Comparison of ENCODE assay signal across 9 cellular contexts in the genomic region with DNA sequence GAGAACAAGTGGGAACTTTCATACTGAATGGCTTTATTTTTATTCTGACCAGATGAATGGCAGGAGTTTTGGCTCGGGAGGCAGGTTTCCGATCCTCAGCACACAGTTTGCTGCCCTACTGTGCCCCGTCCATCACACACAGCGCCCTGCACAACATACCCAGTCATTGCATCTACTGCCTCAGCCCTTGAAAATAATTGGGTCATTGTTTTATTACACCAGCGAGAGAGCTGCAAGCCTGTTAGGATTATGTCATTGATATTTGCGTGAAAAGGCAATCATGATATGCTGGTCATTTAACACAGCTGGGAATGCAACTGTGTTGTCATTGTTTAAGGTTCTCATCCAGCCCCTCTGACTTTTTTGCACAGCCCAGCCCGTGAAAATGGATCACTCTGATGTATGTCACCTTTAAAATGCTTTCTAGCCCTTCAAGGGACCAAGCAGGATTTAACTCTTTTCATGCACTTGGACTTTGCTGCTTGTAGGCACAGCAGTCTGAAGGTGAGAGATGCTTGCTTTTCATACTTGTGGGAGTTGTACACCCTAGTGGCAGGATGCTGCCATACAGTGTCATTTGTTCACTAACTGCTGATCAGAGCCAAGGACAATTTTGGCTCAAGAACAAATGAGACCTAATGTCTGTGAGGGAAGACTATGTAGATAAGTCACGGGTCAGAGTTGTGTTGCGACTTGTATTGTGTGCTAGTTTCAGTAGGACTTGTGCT.
A peak's percentile ranks its signal among the peaks of the same experiment; 100 is the strongest.
DNase-seq lines count a peak whose midpoint lies in the region; ATAC-seq, FAIRE-seq and TF ChIP-seq lines count a peak whose summit lies in the region.
"Had no signal": no experiment of that assay in that cellular context is flagged by ENCODE, and none has a peak within 500 bp of the region (broad histone marks: within the 10 kb centered on the region; RNA-seq: fewer than 3 reads in every experiment).

No MANE protein-coding gene starts in this region.

- no peak overlapping the region for H3K27ac ChIP-seq in GM12878 (ENCODE audit: control insufficient read depth, insufficient read depth)

- TF ChIP-seq POLR2A in GM18505 (IDR thresholded peaks at IDR 0.05; ENCODE audit: borderline replicate concordance, extremely low read depth, insufficient read depth, insufficient read length) (no peak), GM12878 (IDR thresholded peaks at IDR 0.05; ENCODE audit: low read depth, low read length) (no peak)

- no peaks in the 10 kb centered on the region for H3K27me3 ChIP-seq in GM12878 (replicated peaks in 1 of 2; ENCODE audit: control insufficient read depth in 2 of 2, insufficient read depth in 2 of 2, low read length in 1 of 2)

- ATAC-seq in GM18505 (IDR thresholded peaks at IDR 0.05; ENCODE audit: unreplicated experiment) (peak; percentile 48), HG03159 (IDR thresholded peaks at IDR 0.05; ENCODE audit: unreplicated experiment) (peak; percentile 68), GM12878 (peak; percentile 82), HG03135 (IDR thresholded peaks at IDR 0.05; ENCODE audit: unreplicated experiment) (no peak), GM19452 (IDR thresholded peaks at IDR 0.05; ENCODE audit: unreplicated experiment) (no peak), GM19455 (IDR thresholded peaks at IDR 0.05; ENCODE audit: unreplicated experiment) (no peak)
- ATAC-seq in stimulated activated naive CD8-positive, alpha-beta T cell treated with anti-CD3 and anti-CD28 coated beads, Interleukin-15, amount 100 ng/mL, for 72 hours = no peak

- no TSS peak for BruUV-seq in GM12878 (replicated peaks; lab: Mats Ljungman, UMichigan)

- SMC1A ChIA-PET in GM12878 (lab: Charles Lee; ENCODE audit: uncharacterized antibody, unreplicated experiment) = interaction anchor here (18.9 kb wide), 1 partner anchor 264 kb away, joined by 289 read pairs; no protein-coding TSS in a partner anchor

- H3K4me2 ChIP-seq in GM12878 (ENCODE audit: control insufficient read depth, insufficient read depth) = no peak overlapping the region

- RAD21 ChIA-PET in GM12878 (lab: Charles Lee; ENCODE audit: unreplicated experiment) = no interaction called here

- no peak overlapping the region for H3K4me3 Mint-ChIP-seq in stimulated activated naive CD8-positive, alpha-beta T cell treated with anti-CD3 and anti-CD28 coated beads, Interleukin-15, amount 100 ng/mL, for 72 hours
- H3K4me3 Mint-ChIP-seq: activated naive CD8-positive, alpha-beta T cell had no signal

- no peaks in the 10 kb centered on the region for H3K79me2 ChIP-seq in GM12878 (ENCODE audit: control insufficient read depth, insufficient read depth, low read length)

- no peak overlapping the region for H3K4me3 ChIP-seq in GM12878

- H3K36me3 ChIP-seq in GM12878 (ENCODE audit: control insufficient read depth in 2 of 2, insufficient read depth in 2 of 2, low read length in 1 of 2) = no peaks in the 10 kb centered on the region

- CTCF ChIA-PET in GM12878 (lab: Yijun Ruan, JAX) = interaction anchor here (1.0 to 23.1 kb wide), 7 partner anchors 9 to 429 kb away, joined by 3 to 792 read pairs (median 4); no protein-coding TSS in a partner anchor

- H3K9me3 Mint-ChIP-seq in stimulated activated naive CD8-positive, alpha-beta T cell treated with anti-CD3 and anti-CD28 coated beads, Interleukin-15, amount 100 ng/mL, for 72 hours = no peaks in the 10 kb centered on the region

- H3K27me3 Mint-ChIP-seq in stimulated activated naive CD8-positive, alpha-beta T cell treated with anti-CD3 and anti-CD28 coated beads, Interleukin-15, amount 100 ng/mL, for 72 hours = no peaks in the 10 kb centered on the region

- no peaks in the 10 kb centered on the region for H3K4me1 ChIP-seq in GM12878 (ENCODE audit: control insufficient read depth, insufficient read depth, low read length)

- in situ Hi-C loops in GM12878 (cut with MboI) = no loop called here

- POLR2A ChIA-PET in GM12878 (lab: Charles Lee) = no interaction called here

- peak in 2 of 3 experiments; percentile 38 to 44; a peak in 5 of 6 replicates for TF ChIP-seq CTCF in GM12878 (IDR thresholded peaks at IDR 0.05 in 2 of 3, conservative IDR thresholded peaks at IDR 0.05 in 1 of 3; ENCODE audit: control insufficient read depth in 2 of 3, extremely low read depth in 1 of 3, insufficient read depth in 1 of 3, low read depth in 3 of 3, low read length in 3 of 3)

- 0 out of 2 replicates have a peak, but pooled peaks cover 3% of the 10 kb centered on the region for H4K20me1 ChIP-seq in GM12878 (ENCODE audit: control insufficient read depth, insufficient read depth)

- no peaks in the 10 kb centered on the region for H3K9me3 ChIP-seq in GM12878 (replicated peaks; ENCODE audit: control insufficient read depth, insufficient read depth, low read length)

- FAIRE-seq in GM12878 (lab: Jason Lieb, UNC) = no peak

- WGBS in GM12878 (ENCODE audit: insufficient coverage, insufficient replicate concordance, low lambda C conversion rate, missing lambda C conversion rate) = 29% methylated on average over 9 of the region's 9 CpGs

- TF ChIP-seq RAD21 in GM12878 (IDR thresholded peaks at IDR 0.05; ENCODE audit: insufficient read depth, low read depth, low read length) = peak; percentile 23; the same call in 1 of the 2 replicates

- H3K4me1 Mint-ChIP-seq in stimulated activated naive CD8-positive, alpha-beta T cell treated with anti-CD3 and anti-CD28 coated beads, Interleukin-15, amount 100 ng/mL, for 72 hours = no peaks in the 10 kb centered on the region

- H3K9ac ChIP-seq in GM12878 (ENCODE audit: control insufficient read depth, insufficient read depth, low read length) = no peak overlapping the region

- H2AFZ ChIP-seq in GM12878 (ENCODE audit: control insufficient read depth, low read depth, low read length) = no peak overlapping the region

- no peak for TF ChIP-seq EP300 in GM12878 (IDR thresholded peaks at IDR 0.05; ENCODE audit: borderline replicate concordance in 1 of 2, control insufficient read depth in 1 of 2, low read depth in 2 of 2, low read length in 2 of 2)

- intact Hi-C loops in GM12878 (cut with micrococcal nuclease; ENCODE audit: unreplicated experiment) = no loop called here

- DNase-seq in GM12878 (ENCODE audit: low read depth, low spot score) (no peak), nucleus accumbens (lab: John Stamatoyannopoulos, UW) (peak in 49 of 56 donors; percentile 0 to 77 (median 37))
- no peak for DNase-seq in stimulated activated naive CD8-positive, alpha-beta T cell treated with anti-CD3 and anti-CD28 coated beads, Interleukin-15, amount 100 ng/mL, for 72 hours

- no peak overlapping the region for H3K27ac Mint-ChIP-seq in stimulated activated naive CD8-positive, alpha-beta T cell treated with anti-CD3 and anti-CD28 coated beads, Interleukin-15, amount 100 ng/mL, for 72 hours
- H3K27ac Mint-ChIP-seq: activated naive CD8-positive, alpha-beta T cell had no signal

TF ChIP-seq in GM12878, 131 proteins besides CTCF, POLR2A, EP300 and RAD21:
- TF ChIP-seq MTA2 (IDR thresholded peaks at IDR 0.05; ENCODE audit: low read depth) (no peak), RCOR1 (conservative IDR thresholded peaks at IDR 0.05; ENCODE audit: low read depth, low read length) (no peak), MTA3 (IDR thresholded peaks at IDR 0.05; ENCODE audit: borderline replicate concordance, low read length) (no peak)
- TF ChIP-seq, protein P1, sequence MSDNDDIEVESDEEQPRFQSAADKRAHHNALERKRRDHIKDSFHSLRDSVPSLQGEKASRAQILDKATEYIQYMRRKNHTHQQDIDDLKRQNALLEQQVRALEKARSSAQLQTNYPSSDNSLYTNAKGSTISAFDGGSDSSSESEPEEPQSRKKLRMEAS (IDR thresholded peaks at IDR 0.05; ENCODE audit: low read depth, low read length) = no peak

Comparison
In these comparisons a context has a peak if more than half of its experiments do, and no peak if none do; other contexts are left out.
1. ATAC-seq: peak in GM18505 (single experiment), HG03159 (single experiment) and GM12878 (single experiment); none in HG03135 (single experiment), GM19452 (single experiment), GM19455 (single experiment) and stimulated activated naive CD8-positive, alpha-beta T cell treated with anti-CD3 and anti-CD28 coated beads, Interleukin-15, amount 100 ng/mL, for 72 hours (single experiment).
2. DNase-seq: peak in nucleus accumbens (49 of 56); none in GM12878 (single experiment) and stimulated activated naive CD8-positive, alpha-beta T cell treated with anti-CD3 and anti-CD28 coated beads, Interleukin-15, amount 100 ng/mL, for 72 hours (0 of 2).